ENCODE assay signal across 1 cellular context in the genomic region with DNA sequence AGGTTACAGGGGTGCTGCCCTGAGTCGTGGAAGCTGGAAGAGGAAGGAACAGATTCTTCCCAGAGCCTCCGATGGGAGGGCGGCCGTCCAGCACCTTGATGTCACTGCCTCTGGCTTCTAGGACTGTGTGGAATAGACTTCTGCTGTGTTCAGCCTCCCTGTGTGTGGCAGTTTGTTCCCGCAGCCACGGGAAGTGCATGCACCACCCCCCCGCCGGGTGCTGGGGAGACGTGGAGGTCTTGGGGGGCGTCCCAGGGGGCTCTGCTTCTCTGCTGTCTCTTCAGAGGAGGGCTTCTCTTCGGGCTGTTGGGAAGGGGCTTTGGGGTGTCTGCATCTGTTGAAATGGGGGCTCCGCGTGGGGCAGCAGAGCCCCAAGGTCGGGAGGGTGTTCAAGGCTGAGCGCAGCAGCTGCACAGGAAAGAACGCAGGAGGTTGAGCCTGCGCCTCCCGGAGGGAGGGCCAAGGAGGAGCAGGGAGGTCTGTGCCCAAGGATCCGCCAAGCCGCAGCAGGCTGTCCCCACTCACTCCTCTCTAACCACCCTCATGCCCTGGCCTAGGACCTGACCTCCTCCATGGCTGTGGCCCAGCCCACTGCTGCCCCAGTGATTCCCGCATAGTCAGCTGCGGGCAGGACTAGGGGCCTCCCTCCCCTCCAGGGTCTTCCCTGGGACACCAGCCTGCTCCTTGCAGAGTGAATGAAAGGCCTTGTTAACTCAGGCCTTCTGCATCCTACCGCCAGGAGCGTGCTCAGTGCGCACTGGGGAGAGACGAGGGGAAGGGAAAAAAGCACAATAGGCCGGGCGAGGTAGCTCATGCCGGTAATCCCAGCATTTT.
TF ChIP-seq lines count a peak whose summit lies in the region.

No MANE protein-coding gene starts in this region.

TF ChIP-seq in GM23338, 12 proteins besides CTCF, POLR2A, EP300 and RAD21 (continued from another document):
- TF ChIP-seq, protein P1, sequence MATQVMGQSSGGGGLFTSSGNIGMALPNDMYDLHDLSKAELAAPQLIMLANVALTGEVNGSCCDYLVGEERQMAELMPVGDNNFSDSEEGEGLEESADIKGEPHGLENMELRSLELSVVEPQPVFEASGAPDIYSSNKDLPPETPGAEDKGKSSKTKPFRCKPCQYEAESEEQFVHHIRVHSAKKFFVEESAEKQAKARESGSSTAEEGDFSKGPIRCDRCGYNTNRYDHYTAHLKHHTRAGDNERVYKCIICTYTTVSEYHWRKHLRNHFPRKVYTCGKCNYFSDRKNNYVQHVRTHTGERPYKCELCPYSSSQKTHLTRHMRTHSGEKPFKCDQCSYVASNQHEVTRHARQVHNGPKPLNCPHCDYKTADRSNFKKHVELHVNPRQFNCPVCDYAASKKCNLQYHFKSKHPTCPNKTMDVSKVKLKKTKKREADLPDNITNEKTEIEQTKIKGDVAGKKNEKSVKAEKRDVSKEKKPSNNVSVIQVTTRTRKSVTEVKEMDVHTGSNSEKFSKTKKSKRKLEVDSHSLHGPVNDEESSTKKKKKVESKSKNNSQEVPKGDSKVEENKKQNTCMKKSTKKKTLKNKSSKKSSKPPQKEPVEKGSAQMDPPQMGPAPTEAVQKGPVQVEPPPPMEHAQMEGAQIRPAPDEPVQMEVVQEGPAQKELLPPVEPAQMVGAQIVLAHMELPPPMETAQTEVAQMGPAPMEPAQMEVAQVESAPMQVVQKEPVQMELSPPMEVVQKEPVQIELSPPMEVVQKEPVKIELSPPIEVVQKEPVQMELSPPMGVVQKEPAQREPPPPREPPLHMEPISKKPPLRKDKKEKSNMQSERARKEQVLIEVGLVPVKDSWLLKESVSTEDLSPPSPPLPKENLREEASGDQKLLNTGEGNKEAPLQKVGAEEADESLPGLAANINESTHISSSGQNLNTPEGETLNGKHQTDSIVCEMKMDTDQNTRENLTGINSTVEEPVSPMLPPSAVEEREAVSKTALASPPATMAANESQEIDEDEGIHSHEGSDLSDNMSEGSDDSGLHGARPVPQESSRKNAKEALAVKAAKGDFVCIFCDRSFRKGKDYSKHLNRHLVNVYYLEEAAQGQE (IDR thresholded peaks at IDR 0.05; ENCODE audit: unreplicated experiment) = no peak
- TF ChIP-seq NANOG (IDR thresholded peaks at IDR 0.05; ENCODE audit: borderline replicate concordance) (no peak), CREB1 (CRISPR knock-in tag; IDR thresholded peaks at IDR 0.05; ENCODE audit: low read depth) (no peak), JUNB (IDR thresholded peaks at IDR 0.05; ENCODE audit: unreplicated experiment) (no peak)
